In the genomic region with DNA sequence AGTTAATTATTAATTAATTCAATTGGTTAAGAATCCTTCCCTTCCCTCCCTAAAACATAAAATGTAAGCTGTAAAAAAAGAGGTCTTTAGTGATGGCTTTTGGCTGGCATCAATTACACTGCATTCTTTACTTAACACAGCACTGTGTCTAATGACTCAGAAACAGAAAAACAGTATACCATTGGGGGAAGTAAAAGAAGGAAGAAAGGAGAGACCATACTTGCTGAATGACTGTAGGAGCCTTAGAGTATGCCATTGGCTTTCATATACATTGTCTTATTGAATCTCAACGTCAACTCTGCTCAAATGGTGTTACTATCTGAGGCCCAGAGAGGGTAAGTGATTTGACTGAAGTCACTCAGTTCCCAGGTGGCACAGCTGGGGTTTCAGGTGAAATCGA, we compare ENCODE assay signal across 11 cellular contexts. TPM values are rescaled to one million over a fixed set of nuclear protein-coding genes. Genes with fewer than 3 reads are reported as not detected.
A peak's percentile ranks its signal among the peaks of the same experiment; 100 is the strongest.
DNase-seq lines count a peak whose midpoint lies in the region; ATAC-seq and TF ChIP-seq lines count a peak whose summit lies in the region.
"Had no signal": no experiment of that assay in that cellular context is flagged by ENCODE, and none has a peak within 500 bp of the region (broad histone marks: within the 10 kb centered on the region; RNA-seq: fewer than 3 reads in every experiment).

No MANE protein-coding gene starts in this region.

- no peaks in the 10 kb centered on the region for H3K36me3 Mint-ChIP-seq in glutamatergic neuron (ENCODE audit: unreplicated experiment)

- no peak for TF ChIP-seq EP300 in gastroesophageal sphincter (IDR thresholded peaks at IDR 0.05)

- peak; percentile 16 for DNase-seq in GM03348 (ENCODE audit: low spot score)
- DNase-seq in astrocyte of the hippocampus (ENCODE audit: low read depth, low spot score) = peak; percentile 47
- DNase-seq in NCI-H345 treated with DMSO at 0.1 percent for 48 hours (lab: John Stamatoyannopoulos, UW; ENCODE audit: unreplicated experiment) = no peak
- DNase-seq in stimulated activated CD4-positive, alpha-beta T cell treated with anti-CD3 and anti-CD28 coated beads, Interleukin-2, amount 100 ng/mL, for 24 hours = no peak
- no peak for DNase-seq in glutamatergic neuron
- DNase-seq: CD8-positive, alpha-beta memory T cell had no signal

- no peaks in the 10 kb centered on the region for H3K9me3 ChIP-seq in gastroesophageal sphincter

- TF ChIP-seq POLR2A in gastroesophageal sphincter (IDR thresholded peaks at IDR 0.05) = no peak

- no peaks in the 10 kb centered on the region for H3K4me1 ChIP-seq in gastroesophageal sphincter

- H3K36me3 ChIP-seq in gastroesophageal sphincter = no peaks in the 10 kb centered on the region

- H3K9me3 Mint-ChIP-seq in glutamatergic neuron (ENCODE audit: unreplicated experiment) = no peaks in the 10 kb centered on the region
- H3K9me3 Mint-ChIP-seq: CD8-positive, alpha-beta memory T cell; nephron had no signal

- TF ChIP-seq CTCF in gastroesophageal sphincter (IDR thresholded peaks at IDR 0.05) (no peak), glutamatergic neuron (IDR thresholded peaks at IDR 0.05; ENCODE audit: partially characterized antibody, unreplicated experiment) (no peak)

- no peak overlapping the region for H3K4me3 Mint-ChIP-seq in glutamatergic neuron (ENCODE audit: unreplicated experiment)
- H3K4me3 Mint-ChIP-seq: CD8-positive, alpha-beta memory T cell; nephron had no signal

- H3K27me3 ChIP-seq in gastroesophageal sphincter = no peaks in the 10 kb centered on the region

- H3K4me3 ChIP-seq in gastroesophageal sphincter = no peak overlapping the region

- no peak overlapping the region for H3K27ac ChIP-seq in gastroesophageal sphincter
- H3K27ac ChIP-seq: KMS-11 had no signal

- no peaks in the 10 kb centered on the region for H3K27me3 Mint-ChIP-seq in glutamatergic neuron (ENCODE audit: unreplicated experiment)

- ATAC-seq in GM21381 (IDR thresholded peaks at IDR 0.05; ENCODE audit: unreplicated experiment) (peak; percentile 94), HG03280 (IDR thresholded peaks at IDR 0.05; ENCODE audit: unreplicated experiment) (peak; percentile 88), gastroesophageal sphincter (no peak)

- no peaks in the 10 kb centered on the region for H3K4me1 Mint-ChIP-seq in glutamatergic neuron (ENCODE audit: low read depth, unreplicated experiment)
- H3K4me1 Mint-ChIP-seq: CD8-positive, alpha-beta memory T cell had no signal

- 71 to 87% methylated on average over 2 of the region's 2 CpGs for WGBS in gastroesophageal sphincter (ENCODE audit: low coverage in 1 of 2), 2 donors

- no peak overlapping the region for H3K27ac Mint-ChIP-seq in glutamatergic neuron (ENCODE audit: unreplicated experiment)
- H3K27ac Mint-ChIP-seq: CD8-positive, alpha-beta memory T cell had no signal

RNA-seq across cellular contexts. Expression of a gene that starts 18.4 kb away (rescaled TPM):
- total RNA-seq in gastroesophageal sphincter (100 to 1,000 TPM; 103 to 553 (median 336) TPM), glutamatergic neuron (ENCODE audit: unreplicated experiment) (66.5 TPM)

Comparison
In these comparisons a context has a peak if more than half of its experiments do, and no peak if none do; other contexts are left out.
1. DNase-seq: peak in GM03348 (single experiment) and astrocyte of the hippocampus (single experiment); none in NCI-H345 treated with DMSO at 0.1 percent for 48 hours (single experiment), stimulated activated CD4-positive, alpha-beta T cell treated with anti-CD3 and anti-CD28 coated beads, Interleukin-2, amount 100 ng/mL, for 24 hours (0 of 2) and glutamatergic neuron (single experiment).